In genomic region chr4:56850910-56851309, GRCh38 we compare ENCODE assay signal across 28 cellular contexts. TPM values are rescaled to one million over a fixed set of nuclear protein-coding genes. Genes with fewer than 3 reads are reported as not detected.
"Had no signal": no experiment of that assay in that cellular context is flagged by ENCODE, and none has a peak within 500 bp of the region (broad histone marks: within the 10 kb centered on the region; RNA-seq: fewer than 3 reads in every experiment).

No MANE protein-coding gene starts in this region.

- H3K9me3 ChIP-seq: stomach, suprapubic skin, testis, thoracic aorta, thyroid gland, tibial artery, tibial nerve, transverse colon, upper lobe of left lung, upper lobe of right lung, uterus, vagina had no signal

- H3K36me3 ChIP-seq: stomach, suprapubic skin, thoracic aorta, thyroid gland, tibial artery, tibial nerve, transverse colon, upper lobe of left lung, upper lobe of right lung, uterus, vagina had no signal

- H3K27ac ChIP-seq: stomach, suprapubic skin, testis, thoracic aorta, thyroid gland, tibial artery, tibial nerve, transverse colon, upper lobe of left lung, upper lobe of right lung, uterus, vagina had no signal

- H3K4me1 ChIP-seq: stomach, suprapubic skin, testis, thyroid gland, tibial artery, tibial nerve, transverse colon, upper lobe of left lung, upper lobe of right lung, uterus, vagina had no signal

- DNase-seq: stimulated activated CD4-positive, alpha-beta T cell treated with anti-CD3 and anti-CD28 coated beads, Interleukin-2, amount 100 ng/mL, for 48 hours; stimulated activated CD4-positive, alpha-beta T cell treated with anti-CD3 and anti-CD28 coated beads, Interleukin-4, amount 100 ng/mL, for 1 hour; stimulated activated CD4-positive, alpha-beta T cell treated with anti-CD3 and anti-CD28 coated beads, Interleukin-4, amount 100 ng/mL, for 24 hours; stimulated activated CD4-positive, alpha-beta T cell treated with anti-CD3 and anti-CD28 coated beads, Interleukin-4, amount 100 ng/mL, for 4 hours; stimulated activated CD8-positive, alpha-beta memory T cell treated with anti-CD3 and anti-CD28 coated beads, Interleukin-4, amount 100 ng/mL, for 48 hours; stimulated activated naive B cell treated with anti-CD40 and anti-IgM and Interleukin-4, amounts not matched to agents 10 μg/mL and 1 μg/mL and 100 μg/mL, for 72 hours; stimulated activated naive CD4-positive, alpha-beta T cell; stimulated activated naive CD4-positive, alpha-beta T cell treated with Interleukin-2 at 50 U/mL for 16 hours; stimulated activated naive CD8-positive, alpha-beta T cell treated with anti-CD3 and anti-CD28 coated beads, Interleukin-15, amount 100 ng/mL, for 72 hours; stimulated activated naive CD8-positive, alpha-beta T cell treated with anti-CD3 and anti-CD28 coated beads, Interleukin-15, Interleukin-2, amounts not matched to agents 100 U/mL and 50 U/mL, for 24 hours; stomach; substantia nigra; testis; thyroid gland; tibial artery; transverse colon; trophoblast cell; upper lobe of left lung; upper lobe of right lung; uterus had no signal

- H3K4me3 ChIP-seq: stomach, suprapubic skin, testis, thoracic aorta, thyroid gland, tibial artery, tibial nerve, transverse colon, upper lobe of left lung, upper lobe of right lung, uterus, vagina had no signal

- H3K27me3 ChIP-seq: stomach, suprapubic skin, testis, thyroid gland, tibial artery, tibial nerve, transverse colon, upper lobe of left lung, upper lobe of right lung, uterus, vagina had no signal

RNA-seq across cellular contexts. Expression of gene SPINK2, which starts 29.4 kb away (rescaled TPM):
- total RNA-seq: subcutaneous adipose tissue, suprapubic skin, temporal lobe, thoracic aorta, tibial nerve, upper lobe of left lung, upper lobe of right lung, ureter, urinary bladder, uterus had no signal
